20 cellular contexts compared by ENCODE assay signal in the genomic region with DNA sequence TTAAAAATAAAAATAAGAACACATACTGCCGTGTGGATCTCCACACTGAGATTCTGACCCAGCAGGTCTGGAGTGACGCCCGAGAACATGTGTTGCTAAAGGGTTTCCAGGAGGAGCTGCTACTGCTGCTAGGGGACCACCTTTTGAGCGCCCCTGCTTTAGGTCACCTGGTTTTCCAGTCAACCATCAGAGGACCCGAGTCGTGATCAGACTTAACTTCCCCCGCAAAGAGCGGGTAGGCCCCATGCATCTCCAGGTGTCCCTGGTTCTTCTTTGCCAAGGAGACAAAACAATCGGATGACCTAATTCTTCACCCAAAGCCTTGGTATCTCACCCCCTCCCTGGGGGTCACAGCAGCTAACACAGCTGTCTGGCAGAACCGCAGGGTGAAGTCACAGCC.
"Had no signal": no experiment of that assay in that cellular context is flagged by ENCODE, and none has a peak within 500 bp of the region (broad histone marks: within the 10 kb centered on the region; RNA-seq: fewer than 3 reads in every experiment).

No MANE protein-coding gene starts in this region.

- H3K4me1 ChIP-seq: SJCRH30 had no signal

- DNase-seq: Kasumi-1, MM.1S, NCI-H1048, NCI-H1105, NCI-H1417, NCI-H1436 treated with DMSO at 0.1 percent for 48 hours, NCI-H1694, NCI-H187 treated with DMSO at 0.1 percent for 48 hours, NCI-H2029 treated with DMSO at 0.1 percent for 48 hours, NCI-H2171 treated with DMSO at 0.1 percent for 48 hours, NCI-H345, NCI-H446 treated with DMSO at 0.1 percent for 48 hours, NCI-H510A treated with DMSO at 0.1 percent for 48 hours, NCI-H526, SHP77 treated with DMSO at 0.1 percent for 48 hours had no signal

- H3K4me3 ChIP-seq: K562, SJCRH30 had no signal

- H3K36me3 ChIP-seq: SJCRH30 had no signal

- ATAC-seq: K562, SK-N-SH treated with all-trans-retinoic acid at 6 μM for 48 hours had no signal

- H3K27ac ChIP-seq: KMS-11, RWPE1, SJCRH30 had no signal
